In the genomic region with DNA sequence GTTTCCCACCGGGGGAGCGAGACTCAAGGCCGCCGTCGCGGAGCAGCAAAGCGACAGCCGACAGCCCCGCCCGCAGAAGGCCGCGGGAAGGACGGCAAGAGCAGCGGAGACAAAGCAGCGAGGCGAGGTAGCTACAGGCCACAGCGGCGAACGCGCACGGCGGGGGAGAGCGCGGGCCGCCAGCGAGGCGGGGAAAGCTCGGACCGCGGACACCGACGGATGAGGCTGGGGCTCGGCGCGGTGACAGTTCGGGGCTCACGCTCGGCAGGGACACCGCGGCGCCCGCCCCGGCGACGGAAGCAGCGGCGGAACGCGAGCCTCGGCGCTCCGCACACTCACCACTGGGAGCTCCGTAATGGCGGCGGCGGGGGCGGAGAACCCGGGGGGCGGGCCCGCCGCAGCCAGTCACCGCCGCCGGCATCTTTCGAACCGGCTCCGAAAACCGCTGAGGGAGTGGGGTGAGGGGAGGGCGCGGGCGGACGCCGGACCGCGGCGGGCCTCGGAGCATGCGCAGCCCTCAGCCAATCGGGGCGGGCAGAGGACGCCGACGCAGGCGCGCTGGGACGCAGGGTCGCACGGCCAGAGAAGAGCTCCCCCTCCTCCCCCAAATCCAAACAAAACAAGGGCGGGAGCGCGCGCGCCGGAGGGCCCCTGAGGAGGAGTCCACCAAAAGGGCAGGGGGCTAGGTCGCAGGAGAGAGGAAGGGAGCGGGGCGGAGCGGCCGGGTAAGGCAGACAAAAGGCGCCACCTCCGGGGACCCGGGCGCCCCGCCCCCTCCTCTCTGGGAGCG, we compare ENCODE assay signal across 8 cellular contexts. TPM values are rescaled to one million over a fixed set of nuclear protein-coding genes. Genes with fewer than 3 reads are reported as not detected.
DNase-seq lines count a peak whose midpoint lies in the region; ATAC-seq, FAIRE-seq and TF ChIP-seq lines count a peak whose summit lies in the region.

No MANE protein-coding gene starts in this region.

- ATAC-seq in GM18873 (IDR thresholded peaks at IDR 0.05; ENCODE audit: low FRiP score, unreplicated experiment) (peak; percentile 71), HG03135 (IDR thresholded peaks at IDR 0.05; ENCODE audit: unreplicated experiment) (peak; percentile 64)

- peaks cover 21% of the 10 kb centered on the region for H3K4me1 ChIP-seq in mammary epithelial cell (ENCODE audit: insufficient read depth, low read length)
- H3K4me1 ChIP-seq in small intestine (ENCODE audit: control insufficient read depth in 2 of 2, insufficient read depth in 1 of 2, low read depth in 1 of 2, low read length in 1 of 2) = peaks cover 0 to 11% of the 10 kb centered on the region in 2 donors

- H4K20me1 ChIP-seq in mammary epithelial cell (ENCODE audit: insufficient read depth, low read length) = no peaks in the 10 kb centered on the region

- DNase-seq in ACHN (peak; percentile 90), NCI-H2196 (lab: John Stamatoyannopoulos, UW; ENCODE audit: unreplicated experiment) (peak; percentile 97), WERI-Rb-1 (peak; percentile 97), mammary epithelial cell (peak; percentile 95), iPS-NIHi11 (ENCODE audit: low spot score) (peak; percentile 94), small intestine (peak; percentile 94)

- intact Hi-C loops in mammary epithelial cell (cut with micrococcal nuclease) = loop anchor here (1.0 to 5.0 kb wide), 3 partner anchors 54 to 411 kb away; a partner anchor contains a TSS

- no TSS peak for BruUV-seq in mammary epithelial cell (replicated peaks; lab: Mats Ljungman, UMichigan)

- H3K27ac ChIP-seq in WERI-Rb-1 (peak overlapping the region; percentile 99), mammary epithelial cell (ENCODE audit: insufficient read depth, low read depth, low read length) (peak overlapping the region; percentile 91), small intestine (ENCODE audit: low read depth in 1 of 2, low read length in 1 of 2) (peak overlapping the region; percentile 97 to 99)

- in situ Hi-C loops in ACHN (cut with HindIII; ENCODE audit: low pct_ligation_motif_present, low pct_unique_long_range_greater_than_20kb, low sequenced_read_pairs) = no loop called here
- in situ Hi-C loops in mammary epithelial cell (cut with MboI; ENCODE audit: low sequenced_read_pairs in 2 of 2) = no loop called here

- H3K4me3 ChIP-seq in WERI-Rb-1 (ENCODE audit: low read depth, low read length) (peak overlapping the region; percentile 87), mammary epithelial cell (replicated peaks in 1 of 3; ENCODE audit: insufficient read depth in 1 of 3, low read depth in 2 of 3, low read length in 3 of 3) (peak overlapping the region; percentile 77 to 99 (median 94)), small intestine (ENCODE audit: low read depth in 1 of 2, low read length in 2 of 2) (peak overlapping the region; percentile 91 to 98)

- peak overlapping the region; percentile 94 for H2AFZ ChIP-seq in mammary epithelial cell (ENCODE audit: low read depth, low read length)

- H3K79me2 ChIP-seq in mammary epithelial cell (ENCODE audit: insufficient read depth, low read length) = peaks cover 49% of the 10 kb centered on the region

- under 1% methylated on average over 18 of the region's 105 CpGs for WGBS in mammary epithelial cell (ENCODE audit: low coverage, missing lambda C conversion rate)
- WGBS in small intestine, 3 donors = 0 to 1% (median 0%) methylated on average over 55 to 105 of the region's 105 CpGs

- H3K9ac ChIP-seq in mammary epithelial cell (ENCODE audit: insufficient read depth, low read length) = peak overlapping the region; percentile 91

- dilution Hi-C loops in mammary epithelial cell (cut with HindIII; ENCODE audit: low sequenced_read_pairs) = loop anchor here (5.0 to 10.0 kb wide), 4 partner anchors 39 to 84 kb away; no protein-coding TSS in a partner anchor

- no peaks in the 10 kb centered on the region for H3K27me3 ChIP-seq in WERI-Rb-1 (ENCODE audit: insufficient read depth, low read depth, severe bottlenecking)
- no peaks in the 10 kb centered on the region for H3K27me3 ChIP-seq in mammary epithelial cell (ENCODE audit: insufficient read depth, low read length)
- no peaks in the 10 kb centered on the region for H3K27me3 ChIP-seq in small intestine (ENCODE audit: control insufficient read depth in 2 of 2, insufficient read depth in 2 of 2, low read length in 2 of 2)

- H3K4me2 ChIP-seq in mammary epithelial cell (ENCODE audit: insufficient read depth, low read depth, low read length) = peak overlapping the region; percentile 94

- FAIRE-seq in small intestine (lab: Jason Lieb, UNC) = no peak

- H3K36me3 ChIP-seq in WERI-Rb-1 (peaks cover 19% of the 10 kb centered on the region), mammary epithelial cell (ENCODE audit: insufficient read depth, low read length) (peaks cover 3% of the 10 kb centered on the region), small intestine (ENCODE audit: control insufficient read depth in 2 of 2, insufficient read depth in 2 of 2, low read length in 2 of 2) (no peaks in the 10 kb centered on the region)

- H3K9me3 ChIP-seq in WERI-Rb-1 (ENCODE audit: severe bottlenecking) (no peaks in the 10 kb centered on the region), mammary epithelial cell (replicated peaks; ENCODE audit: insufficient read depth, low read length) (no peaks in the 10 kb centered on the region), small intestine (ENCODE audit: control insufficient read depth, low read depth) (no peaks in the 10 kb centered on the region)

- CTCF ChIA-PET in mammary epithelial cell (lab: Charles Lee; ENCODE audit: low non-redundant PET) = interaction anchor here (0.6 kb wide), 1 partner anchor 851 kb away, joined by 5 read pairs; no protein-coding TSS in a partner anchor

- TF ChIP-seq CTCF in WERI-Rb-1 (IDR thresholded peaks at IDR 0.05; ENCODE audit: low read depth, low read length) (no peak), mammary epithelial cell (conservative IDR thresholded peaks at IDR 0.05 in 1 of 2, IDR thresholded peaks at IDR 0.05 in 1 of 2; ENCODE audit: extremely low read depth in 1 of 2, insufficient read depth in 1 of 2, low read depth in 1 of 2, low read length in 2 of 2) (peak in 1 of 2 donors; percentile 5)

RNA-seq across cellular contexts. Expression of a gene that starts 0.6 kb away (rescaled TPM):
- total RNA-seq in mammary epithelial cell = 100 to 1,000 TPM; 155 to 203 TPM
- polyA plus RNA-seq in mammary epithelial cell (94.4 TPM), small intestine (100 to 1,000 TPM in 1 of 3 donors, 10 to 100 TPM in 2; 56.4 to 101 (median 76.7) TPM)
- polyA minus RNA-seq in mammary epithelial cell = 107 TPM

RNA-seq across cellular contexts. Expression of a gene that starts 54.0 kb away (rescaled TPM):
- total RNA-seq in mammary epithelial cell = 10 to 100 TPM; 13.2 to 65.3 TPM
- polyA plus RNA-seq in mammary epithelial cell (20.7 TPM), small intestine (1 to 10 TPM in 1 of 3 donors, under 1 TPM in 2; 0.07 to 1.1 (median 0.22) TPM)
- polyA minus RNA-seq in mammary epithelial cell = 21.3 TPM

Comparison
In these comparisons a context has a peak if more than half of its experiments do, and no peak if none do; other contexts are left out.
1. Peak in every context shown above with its lines: DNase-seq, ATAC-seq, H3K4me3 ChIP-seq and H3K27ac ChIP-seq.
2. RNA of a gene that starts 54.0 kb away (polyA plus RNA-seq): 20.7 TPM in mammary epithelial cell (single experiment); 0.07 to 1.1 TPM in small intestine; every median in the first group is over 10 times any median in the second.